Comparison of ENCODE assay signal across 9 cellular contexts in the genomic region with DNA sequence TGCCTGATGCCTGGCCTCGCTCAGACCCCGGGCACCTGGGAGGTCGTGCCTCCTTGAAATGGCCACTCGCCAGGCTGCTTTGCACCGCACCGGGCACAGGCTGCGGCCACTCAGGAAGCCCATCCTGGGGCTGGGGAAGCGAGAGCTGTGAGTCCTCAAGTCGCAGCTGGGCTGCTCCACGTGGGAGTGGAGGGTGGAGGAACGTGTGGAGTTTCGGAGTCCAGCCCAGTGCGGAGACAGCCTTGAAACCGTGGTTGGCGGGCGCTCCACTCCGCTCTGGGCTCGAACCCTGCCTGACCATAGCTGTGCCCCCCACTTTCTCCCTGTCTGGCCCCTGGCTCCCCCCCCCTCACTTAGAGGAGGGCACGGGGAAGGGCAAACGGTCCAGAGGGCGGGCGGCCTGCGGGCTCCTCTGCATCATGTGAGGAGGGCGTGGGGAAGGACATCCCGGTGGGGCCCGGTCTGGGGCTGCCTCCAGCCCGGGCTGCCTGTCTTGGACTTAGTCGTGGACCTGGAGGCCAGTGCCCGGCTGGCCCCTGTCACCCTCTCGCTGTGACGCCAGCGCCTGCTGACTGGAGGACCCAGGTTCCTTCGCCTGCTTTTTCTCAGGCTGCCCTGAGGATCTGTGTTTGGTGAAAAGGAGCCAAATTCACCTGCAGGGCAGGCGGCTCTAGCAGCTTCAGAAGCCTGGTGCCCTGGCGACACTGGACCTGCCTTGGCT. TPM values are rescaled to one million over a fixed set of nuclear protein-coding genes. Genes with fewer than 3 reads are reported as not detected.
A peak's percentile ranks its signal among the peaks of the same experiment; 100 is the strongest.
DNase-seq lines count a peak whose midpoint lies in the region; ATAC-seq, FAIRE-seq and TF ChIP-seq lines count a peak whose summit lies in the region.
"Had no signal": no experiment of that assay in that cellular context is flagged by ENCODE, and none has a peak within 500 bp of the region (broad histone marks: within the 10 kb centered on the region; RNA-seq: fewer than 3 reads in every experiment).

No MANE protein-coding gene starts in this region.

- no TSS peak for BruUV-seq in HepG2 (replicated peaks; lab: Mats Ljungman, UMichigan)

- no peak for TF ChIP-seq RAD21 in HepG2 (CRISPR knock-in tag; IDR thresholded peaks at IDR 0.05)

- TF ChIP-seq CTCF in brain (conservative IDR thresholded peaks at IDR 0.05) (no peak), HepG2 (CRISPR knock-in tag; IDR thresholded peaks at IDR 0.05) (no peak)

- 51% methylated on average over 11 of the region's 35 CpGs for WGBS in HepG2 (ENCODE audit: low lambda C conversion rate)
- 73% methylated on average over 35 of the region's 35 CpGs for WGBS in thymus

- POLR2A ChIA-PET in activated CD4-positive, alpha-beta T cell treated with anti-CD3 and anti-CD28 coated beads, Interleukin-2, amount 10 ng/mL, durations not matched to agents 7 days and 5 days (lab: Charles Lee), result no interaction called here
- POLR2A ChIA-PET in HepG2 (lab: Yijun Ruan, JAX), result no interaction called here

- FAIRE-seq in HepG2 (lab: Jason Lieb, UNC), result no peak

- H3K27me3 Mint-ChIP-seq in activated CD4-positive, alpha-beta T cell treated with anti-CD3 and anti-CD28 coated beads, Interleukin-2, amount 10 ng/mL, durations not matched to agents 7 days and 5 days, result no peaks in the 10 kb centered on the region
- H3K27me3 Mint-ChIP-seq in brain, result peaks cover 12% of the 10 kb centered on the region

- peak overlapping the region; percentile 92 for H3K4me3 Mint-ChIP-seq in activated CD4-positive, alpha-beta T cell treated with anti-CD3 and anti-CD28 coated beads, Interleukin-2, amount 10 ng/mL, durations not matched to agents 7 days and 5 days
- H3K4me3 Mint-ChIP-seq in brain, result peak overlapping the region; percentile 96 to 99 (median 98)

- no peak overlapping the region for H2AFZ ChIP-seq in HepG2 (ENCODE audit: low read length)

- DNase-seq in activated CD4-positive, alpha-beta T cell treated with anti-CD3 and anti-CD28 coated beads, Interleukin-2, amount 10 ng/mL, durations not matched to agents 7 days and 5 days, result no peak
- DNase-seq in activated CD4-positive, alpha-beta T cell treated with anti-CD3 and anti-CD28 coated beads for 4 hours, result no peak
- DNase-seq in HepG2 (ENCODE audit: low spot score) (no peak), middle frontal gyrus (ENCODE audit: extremely low spot score, low spot score) (no peak), GF-D8 (lab: John Stamatoyannopoulos, UW) (no peak)
- DNase-seq: activated effector memory CD4-positive, alpha-beta T cell treated with Interleukin-2 at 50 U/mL for 16 hours had no signal

- H3K9ac ChIP-seq in HepG2 (ENCODE audit: insufficient read depth, low read depth, low read length), result peak overlapping the region; percentile 91

- no peaks in the 10 kb centered on the region for H3K9me3 Mint-ChIP-seq in activated CD4-positive, alpha-beta T cell treated with anti-CD3 and anti-CD28 coated beads, Interleukin-2, amount 10 ng/mL, durations not matched to agents 7 days and 5 days
- no peaks in the 10 kb centered on the region for H3K9me3 Mint-ChIP-seq in brain

- H3K4me2 ChIP-seq in HepG2 (ENCODE audit: low read depth, low read length), result peak overlapping the region; percentile 95

- CTCF ChIA-PET in activated CD4-positive, alpha-beta T cell treated with anti-CD3 and anti-CD28 coated beads, Interleukin-2, amount 10 ng/mL, durations not matched to agents 7 days and 5 days (lab: Charles Lee), result no interaction called here
- CTCF ChIA-PET in HepG2 (lab: Yijun Ruan, JAX; ENCODE audit: low intra/inter-chr PET ratio, low total read pairs), result no interaction called here

- no peak overlapping the region for H3K27ac ChIP-seq in HepG2 (ENCODE audit: extremely low read length, insufficient read depth, low read length)
- H3K27ac ChIP-seq in thymus (ENCODE audit: low read depth), result no peak overlapping the region

- ATAC-seq in HepG2 (no peak), GM19452 (IDR thresholded peaks at IDR 0.05; ENCODE audit: unreplicated experiment) (no peak)

- H3K79me2 ChIP-seq in HepG2 (ENCODE audit: insufficient read depth, low read length), result peaks cover 62% of the 10 kb centered on the region

- H4K20me1 ChIP-seq in HepG2 (ENCODE audit: insufficient read depth, low read length), result peaks cover 52% of the 10 kb centered on the region

- H3K4me3 ChIP-seq in HepG2 (replicated peaks in 1 of 3; ENCODE audit: insufficient read depth in 1 of 3, low read depth in 2 of 3, low read length in 3 of 3) (peak overlapping the region; percentile 66 to 97 (median 91)), thymus (ENCODE audit: low read length) (peak overlapping the region; percentile 93)

- no peak overlapping the region for H3K27ac Mint-ChIP-seq in activated CD4-positive, alpha-beta T cell treated with anti-CD3 and anti-CD28 coated beads, Interleukin-2, amount 10 ng/mL, durations not matched to agents 7 days and 5 days
- no peak overlapping the region for H3K27ac Mint-ChIP-seq in brain

- intact Hi-C loops in HepG2 (cut with micrococcal nuclease; ENCODE audit: unreplicated experiment), result no loop called here

- H3K9me3 ChIP-seq in HepG2 (ENCODE audit: low read length) (no peaks in the 10 kb centered on the region), thymus (ENCODE audit: control insufficient read depth) (no peaks in the 10 kb centered on the region)

- H3K36me3 ChIP-seq in HepG2 (replicated peaks in 1 of 2; ENCODE audit: control insufficient read depth in 1 of 2, insufficient read depth in 2 of 2, low read length in 2 of 2) (peaks cover 24 to 47% of the 10 kb centered on the region in 2 experiments; a peak in 4 of 5 replicates), thymus (ENCODE audit: control insufficient read depth, insufficient read depth) (peaks cover 51% of the 10 kb centered on the region)

- TF ChIP-seq EP300 in HepG2 (IDR thresholded peaks at IDR 0.05; ENCODE audit: low read depth in 2 of 2, low read length in 2 of 2), result no peak
- TF ChIP-seq EP300 in HepG2 (CRISPR knock-in tag; IDR thresholded peaks at IDR 0.05; ENCODE audit: borderline replicate concordance), result no peak

- H3K27me3 ChIP-seq in HepG2 (ENCODE audit: control insufficient read depth in 1 of 2, insufficient read depth in 2 of 2, low read length in 2 of 2) (no peaks in the 10 kb centered on the region; a peak in 2 of 5 replicates), thymus (ENCODE audit: control insufficient read depth, insufficient read depth) (no peaks in the 10 kb centered on the region)

- H3K36me3 Mint-ChIP-seq in activated CD4-positive, alpha-beta T cell treated with anti-CD3 and anti-CD28 coated beads, Interleukin-2, amount 10 ng/mL, durations not matched to agents 7 days and 5 days (ENCODE audit: low read depth), result peaks cover 23% of the 10 kb centered on the region
- H3K36me3 Mint-ChIP-seq in brain, result peaks cover 31% of the 10 kb centered on the region

- in situ Hi-C loops in HepG2 (cut with HindIII; ENCODE audit: extremely low pct_ligation_motif_present, low pct_unique_long_range_greater_than_20kb), result no loop called here

- H3K4me1 ChIP-seq in HepG2 (ENCODE audit: insufficient read depth, low read length) (peaks cover 25% of the 10 kb centered on the region), thymus (ENCODE audit: control insufficient read depth, insufficient read depth, low read length) (peaks cover 16% of the 10 kb centered on the region)

- H3K4me1 Mint-ChIP-seq in activated CD4-positive, alpha-beta T cell treated with anti-CD3 and anti-CD28 coated beads, Interleukin-2, amount 10 ng/mL, durations not matched to agents 7 days and 5 days, result peaks cover 28% of the 10 kb centered on the region
- peaks cover 31% of the 10 kb centered on the region for H3K4me1 Mint-ChIP-seq in brain

- TF ChIP-seq POLR2A in HepG2 (IDR thresholded peaks at IDR 0.05; ENCODE audit: insufficient read depth in 1 of 2, low read depth in 2 of 2, low read length in 2 of 2), result no peak

RNA-seq across cellular contexts. Expression of gene UBE2I, which starts 2.5 kb away (rescaled TPM):
- 100 to 1,000 TPM; 204 to 222 TPM for total RNA-seq in activated CD4-positive, alpha-beta T cell treated with anti-CD3 and anti-CD28 coated beads, Interleukin-2, amount 10 ng/mL, durations not matched to agents 7 days and 5 days
- polyA plus RNA-seq in brain (ENCODE audit: insufficient read depth, low read depth, low replicate concordance) (240 TPM), HepG2 (2011; rRNA removed) (79.5 and 98.9 TPM in 2 replicates), thymus (105 TPM)
- 75.8 and 87.9 TPM in 2 replicates for total RNA-seq in HepG2 (2016; rRNA removed; fragmentation: Illumina TruSeq; extraction: Trizol)
- 35.5 and 39.4 TPM in 2 replicates for total RNA-seq in HepG2 (2016; cell fraction: cytosol; rRNA removed; fragmentation: Illumina TruSeq; extraction: Trizol; ENCODE audit: low read depth)
- total RNA-seq in HepG2 (2016; cell fraction: insoluble cytoplasmic fraction; rRNA removed; fragmentation: Illumina TruSeq; extraction: Trizol), result 66.6 and 79.8 TPM in 2 replicates
- total RNA-seq in HepG2 (2016; cell fraction: membrane; rRNA removed; fragmentation: Illumina TruSeq; extraction: Trizol), result 55.4 and 63.3 TPM in 2 replicates
- total RNA-seq in HepG2 (2016; cell fraction: nucleus; rRNA removed; fragmentation: Illumina TruSeq; extraction: Trizol), result 41.5 and 41.7 TPM in 2 replicates
- 57.9 and 77.8 TPM in 2 replicates for polyA plus RNA-seq in HepG2 (2011; cell fraction: cytosol; rRNA removed)
- polyA plus RNA-seq in HepG2 (2011; cell fraction: nucleus; rRNA removed), result 115 and 128 TPM in 2 replicates
- polyA plus RNA-seq in HepG2 (2012), result 91.6 and 108 TPM in 2 replicates
- 94.9 and 118 TPM in 2 replicates for polyA plus RNA-seq in HepG2 (2016; cell fraction: cytosol; fragmentation: Illumina TruSeq; extraction: Trizol; ENCODE audit: low read depth)
- 181 and 205 TPM in 2 replicates for polyA plus RNA-seq in HepG2 (2016; cell fraction: insoluble cytoplasmic fraction; fragmentation: Illumina TruSeq; extraction: Trizol; ENCODE audit: low read depth)
- polyA plus RNA-seq in HepG2 (2016; cell fraction: membrane; fragmentation: Illumina TruSeq; extraction: Trizol; ENCODE audit: low read depth), result 118 and 119 TPM in 2 replicates
- polyA plus RNA-seq in HepG2 (2016; cell fraction: nucleus; fragmentation: Illumina TruSeq; extraction: Trizol; ENCODE audit: insufficient read depth, low read depth), result 163 and 194 TPM in 2 replicates
- polyA minus RNA-seq in HepG2 (2011; rRNA and poly(A)+ RNA removed; ENCODE audit: low replicate concordance), result 39.2 and 48.3 TPM in 2 replicates
- 54.8 and 55.8 TPM in 2 replicates for polyA minus RNA-seq in HepG2 (2011; cell fraction: cytosol; rRNA and poly(A)+ RNA removed)
- 63.8 and 72.6 TPM in 2 replicates for polyA minus RNA-seq in HepG2 (2011; cell fraction: nucleus; rRNA and poly(A)+ RNA removed)

RNA-seq across cellular contexts. Expression of gene BAIAP3, which starts 21.5 kb away (rescaled TPM):
- total RNA-seq in activated CD4-positive, alpha-beta T cell treated with anti-CD3 and anti-CD28 coated beads, Interleukin-2, amount 10 ng/mL, durations not matched to agents 7 days and 5 days, result 1 to 10 TPM in 1 of 2 experiments, under 1 TPM in 1; 0.83 to 1.6 TPM
- polyA plus RNA-seq in brain (ENCODE audit: insufficient read depth, low read depth, low replicate concordance) (42.8 TPM), HepG2 (2011; rRNA removed) (5.7 and 9.1 TPM in 2 replicates), thymus (5.4 TPM)
- total RNA-seq in HepG2 (2016; rRNA removed; fragmentation: Illumina TruSeq; extraction: Trizol), result 2.0 and 3.2 TPM in 2 replicates
- 0.40 and 0.79 TPM in 2 replicates for total RNA-seq in HepG2 (2016; cell fraction: cytosol; rRNA removed; fragmentation: Illumina TruSeq; extraction: Trizol; ENCODE audit: low read depth)
- 1.2 and 2.4 TPM in 2 replicates for total RNA-seq in HepG2 (2016; cell fraction: insoluble cytoplasmic fraction; rRNA removed; fragmentation: Illumina TruSeq; extraction: Trizol)
- 0.80 and 1.3 TPM in 2 replicates for total RNA-seq in HepG2 (2016; cell fraction: membrane; rRNA removed; fragmentation: Illumina TruSeq; extraction: Trizol)
- 2.8 and 4.0 TPM in 2 replicates for total RNA-seq in HepG2 (2016; cell fraction: nucleus; rRNA removed; fragmentation: Illumina TruSeq; extraction: Trizol)
- 2.2 and 2.3 TPM in 2 replicates for polyA plus RNA-seq in HepG2 (2011; cell fraction: cytosol; rRNA removed)
- polyA plus RNA-seq in HepG2 (2011; cell fraction: nucleus; rRNA removed), result 91.6 and 123 TPM in 2 replicates
- 3.7 and 4.3 TPM in 2 replicates for polyA plus RNA-seq in HepG2 (2012)
- 0.31 and 0.35 TPM in 2 replicates for polyA plus RNA-seq in HepG2 (2016; cell fraction: cytosol; fragmentation: Illumina TruSeq; extraction: Trizol; ENCODE audit: low read depth)
- polyA plus RNA-seq in HepG2 (2016; cell fraction: insoluble cytoplasmic fraction; fragmentation: Illumina TruSeq; extraction: Trizol; ENCODE audit: low read depth), result 1.0 and 2.5 TPM in 2 replicates
- polyA plus RNA-seq in HepG2 (2016; cell fraction: membrane; fragmentation: Illumina TruSeq; extraction: Trizol; ENCODE audit: low read depth), result 0.46 and 0.62 TPM in 2 replicates
- polyA plus RNA-seq in HepG2 (2016; cell fraction: nucleus; fragmentation: Illumina TruSeq; extraction: Trizol; ENCODE audit: insufficient read depth, low read depth), result 5.9 and 9.4 TPM in 2 replicates
- 0.40 and 7.9 TPM in 2 replicates for polyA minus RNA-seq in HepG2 (2011; rRNA and poly(A)+ RNA removed; ENCODE audit: low replicate concordance)
- polyA minus RNA-seq in HepG2 (2011; cell fraction: cytosol; rRNA and poly(A)+ RNA removed), result 2.1 and 2.6 TPM in 2 replicates
- 12.2 and 20.9 TPM in 2 replicates for polyA minus RNA-seq in HepG2 (2011; cell fraction: nucleus; rRNA and poly(A)+ RNA removed)

RNA-seq across cellular contexts. Expression of gene TSR3, which starts 39.8 kb away (rescaled TPM):
- 10 to 100 TPM; 33.8 to 43.7 TPM for total RNA-seq in activated CD4-positive, alpha-beta T cell treated with anti-CD3 and anti-CD28 coated beads, Interleukin-2, amount 10 ng/mL, durations not matched to agents 7 days and 5 days
- polyA plus RNA-seq in brain (ENCODE audit: insufficient read depth, low read depth, low replicate concordance) (81.3 TPM), HepG2 (2011; rRNA removed) (24.2 and 26.2 TPM in 2 replicates), thymus (46.8 TPM)
- 45.1 and 51.0 TPM in 2 replicates for total RNA-seq in HepG2 (2016; rRNA removed; fragmentation: Illumina TruSeq; extraction: Trizol)
- 118 and 125 TPM in 2 replicates for total RNA-seq in HepG2 (2016; cell fraction: cytosol; rRNA removed; fragmentation: Illumina TruSeq; extraction: Trizol; ENCODE audit: low read depth)
- 49.3 and 52.7 TPM in 2 replicates for total RNA-seq in HepG2 (2016; cell fraction: insoluble cytoplasmic fraction; rRNA removed; fragmentation: Illumina TruSeq; extraction: Trizol)
- total RNA-seq in HepG2 (2016; cell fraction: membrane; rRNA removed; fragmentation: Illumina TruSeq; extraction: Trizol), result 124 and 132 TPM in 2 replicates
- total RNA-seq in HepG2 (2016; cell fraction: nucleus; rRNA removed; fragmentation: Illumina TruSeq; extraction: Trizol), result 18.2 and 27.2 TPM in 2 replicates
- 32.0 and 45.5 TPM in 2 replicates for polyA plus RNA-seq in HepG2 (2011; cell fraction: cytosol; rRNA removed)
- 19.0 and 20.6 TPM in 2 replicates for polyA plus RNA-seq in HepG2 (2011; cell fraction: nucleus; rRNA removed)
- 21.4 TPM in 2 replicates for polyA plus RNA-seq in HepG2 (2012)
- polyA plus RNA-seq in HepG2 (2016; cell fraction: cytosol; fragmentation: Illumina TruSeq; extraction: Trizol; ENCODE audit: low read depth), result 132 and 144 TPM in 2 replicates
- polyA plus RNA-seq in HepG2 (2016; cell fraction: insoluble cytoplasmic fraction; fragmentation: Illumina TruSeq; extraction: Trizol; ENCODE audit: low read depth), result 51.4 and 56.6 TPM in 2 replicates
- polyA plus RNA-seq in HepG2 (2016; cell fraction: membrane; fragmentation: Illumina TruSeq; extraction: Trizol; ENCODE audit: low read depth), result 124 TPM in 2 replicates
- polyA plus RNA-seq in HepG2 (2016; cell fraction: nucleus; fragmentation: Illumina TruSeq; extraction: Trizol; ENCODE audit: insufficient read depth, low read depth), result 43.7 and 46.5 TPM in 2 replicates
- polyA minus RNA-seq in HepG2 (2011; rRNA and poly(A)+ RNA removed; ENCODE audit: low replicate concordance), result 32.8 and 34.9 TPM in 2 replicates
- polyA minus RNA-seq in HepG2 (2011; cell fraction: cytosol; rRNA and poly(A)+ RNA removed), result 14.0 and 21.0 TPM in 2 replicates
- polyA minus RNA-seq in HepG2 (2011; cell fraction: nucleus; rRNA and poly(A)+ RNA removed), result 6.6 and 7.2 TPM in 2 replicates

RNA-seq across cellular contexts. Expression of gene GNPTG, which starts 39.8 kb away (rescaled TPM):
- total RNA-seq in activated CD4-positive, alpha-beta T cell treated with anti-CD3 and anti-CD28 coated beads, Interleukin-2, amount 10 ng/mL, durations not matched to agents 7 days and 5 days, result 10 to 100 TPM; 34.3 to 36.9 TPM
- 82.2 TPM for polyA plus RNA-seq in brain (ENCODE audit: insufficient read depth, low read depth, low replicate concordance)
- 8.8 and 22.7 TPM in 2 replicates for total RNA-seq in HepG2 (2016; rRNA removed; fragmentation: Illumina TruSeq; extraction: Trizol)
- 8.5 and 9.4 TPM in 2 replicates for total RNA-seq in HepG2 (2016; cell fraction: cytosol; rRNA removed; fragmentation: Illumina TruSeq; extraction: Trizol; ENCODE audit: low read depth)
- 7.2 and 22.9 TPM in 2 replicates for total RNA-seq in HepG2 (2016; cell fraction: insoluble cytoplasmic fraction; rRNA removed; fragmentation: Illumina TruSeq; extraction: Trizol)
- 11.3 and 14.3 TPM in 2 replicates for total RNA-seq in HepG2 (2016; cell fraction: membrane; rRNA removed; fragmentation: Illumina TruSeq; extraction: Trizol)
- 18.3 and 21.7 TPM in 2 replicates for total RNA-seq in HepG2 (2016; cell fraction: nucleus; rRNA removed; fragmentation: Illumina TruSeq; extraction: Trizol)
- polyA plus RNA-seq in HepG2 (2011; rRNA removed), result 71.1 and 79.9 TPM in 2 replicates
- polyA plus RNA-seq in HepG2 (2011; cell fraction: cytosol; rRNA removed), result 54.7 and 81.5 TPM in 2 replicates
- 96.1 and 122 TPM in 2 replicates for polyA plus RNA-seq in HepG2 (2011; cell fraction: nucleus; rRNA removed)
- polyA plus RNA-seq in HepG2 (2012), result 23.4 and 23.5 TPM in 2 replicates
- 15.1 and 18.1 TPM in 2 replicates for polyA plus RNA-seq in HepG2 (2016; cell fraction: cytosol; fragmentation: Illumina TruSeq; extraction: Trizol; ENCODE audit: low read depth)
- 15.0 and 19.6 TPM in 2 replicates for polyA plus RNA-seq in HepG2 (2016; cell fraction: insoluble cytoplasmic fraction; fragmentation: Illumina TruSeq; extraction: Trizol; ENCODE audit: low read depth)
- 15.9 and 17.7 TPM in 2 replicates for polyA plus RNA-seq in HepG2 (2016; cell fraction: membrane; fragmentation: Illumina TruSeq; extraction: Trizol; ENCODE audit: low read depth)
- polyA plus RNA-seq in HepG2 (2016; cell fraction: nucleus; fragmentation: Illumina TruSeq; extraction: Trizol; ENCODE audit: insufficient read depth, low read depth), result 81.4 and 87.5 TPM in 2 replicates
- 35.8 and 59.3 TPM in 2 replicates for polyA minus RNA-seq in HepG2 (2011; rRNA and poly(A)+ RNA removed; ENCODE audit: low replicate concordance)
- polyA minus RNA-seq in HepG2 (2011; cell fraction: cytosol; rRNA and poly(A)+ RNA removed), result 14.2 and 19.1 TPM in 2 replicates
- polyA minus RNA-seq in HepG2 (2011; cell fraction: nucleus; rRNA and poly(A)+ RNA removed), result 7.6 and 15.6 TPM in 2 replicates
- polyA plus RNA-seq in thymus, result 61.3 TPM

RNA-seq across cellular contexts. Expression of gene TPSD1, which starts 56.0 kb away (rescaled TPM):
- not detected for total RNA-seq in activated CD4-positive, alpha-beta T cell treated with anti-CD3 and anti-CD28 coated beads, Interleukin-2, amount 10 ng/mL, durations not matched to agents 7 days and 5 days
- polyA plus RNA-seq in brain (ENCODE audit: insufficient read depth, low read depth, low replicate concordance), result not detected
- total RNA-seq in HepG2 (2016; rRNA removed; fragmentation: Illumina TruSeq; extraction: Trizol), result not detected in 2 replicates
- not detected in 2 replicates for total RNA-seq in HepG2 (2016; cell fraction: cytosol; rRNA removed; fragmentation: Illumina TruSeq; extraction: Trizol; ENCODE audit: low read depth)
- not detected in 2 replicates for total RNA-seq in HepG2 (2016; cell fraction: insoluble cytoplasmic fraction; rRNA removed; fragmentation: Illumina TruSeq; extraction: Trizol)
- total RNA-seq in HepG2 (2016; cell fraction: membrane; rRNA removed; fragmentation: Illumina TruSeq; extraction: Trizol), result not detected in 2 replicates
- total RNA-seq in HepG2 (2016; cell fraction: nucleus; rRNA removed; fragmentation: Illumina TruSeq; extraction: Trizol), result not detected in 2 replicates
- polyA plus RNA-seq in HepG2 (2011; rRNA removed), result not detected in 2 replicates
- not detected in 2 replicates for polyA plus RNA-seq in HepG2 (2011; cell fraction: cytosol; rRNA removed)
- not detected in 2 replicates for polyA plus RNA-seq in HepG2 (2011; cell fraction: nucleus; rRNA removed)
- not detected in 2 replicates for polyA plus RNA-seq in HepG2 (2012)
- polyA plus RNA-seq in HepG2 (2016; cell fraction: cytosol; fragmentation: Illumina TruSeq; extraction: Trizol; ENCODE audit: low read depth), result not detected in 2 replicates
- not detected in 2 replicates for polyA plus RNA-seq in HepG2 (2016; cell fraction: insoluble cytoplasmic fraction; fragmentation: Illumina TruSeq; extraction: Trizol; ENCODE audit: low read depth)
- polyA plus RNA-seq in HepG2 (2016; cell fraction: membrane; fragmentation: Illumina TruSeq; extraction: Trizol; ENCODE audit: low read depth), result not detected in 2 replicates
- not detected in 2 replicates for polyA plus RNA-seq in HepG2 (2016; cell fraction: nucleus; fragmentation: Illumina TruSeq; extraction: Trizol; ENCODE audit: insufficient read depth, low read depth)
- not detected in 2 replicates for polyA minus RNA-seq in HepG2 (2011; rRNA and poly(A)+ RNA removed; ENCODE audit: low replicate concordance)
- not detected in 2 replicates for polyA minus RNA-seq in HepG2 (2011; cell fraction: cytosol; rRNA and poly(A)+ RNA removed)
- not detected in 2 replicates for polyA minus RNA-seq in HepG2 (2011; cell fraction: nucleus; rRNA and poly(A)+ RNA removed)
- polyA plus RNA-seq in thymus, result 1.1 TPM
